Comparison of ENCODE assay signal across 13 cellular contexts in genomic region chr19:58571575-58571947, GRCh38. TPM values are rescaled to one million over a fixed set of nuclear protein-coding genes. Genes with fewer than 3 reads are reported as not detected.
DNase-seq lines count a peak whose midpoint lies in the region; ATAC-seq and TF ChIP-seq lines count a peak whose summit lies in the region.
"Had no signal": no experiment of that assay in that cellular context is flagged by ENCODE, and none has a peak within 500 bp of the region (broad histone marks: within the 10 kb centered on the region; RNA-seq: fewer than 3 reads in every experiment).

No MANE protein-coding gene starts in this region.

- peaks cover 3 to 31% (median 15%) of the 10 kb centered on the region in 12 donors for H3K4me1 ChIP-seq in heart left ventricle
- peaks cover 0 to 19% of the 10 kb centered on the region in 2 donors for H3K4me1 ChIP-seq in right atrium auricular region
- no peaks in the 10 kb centered on the region for H3K4me1 ChIP-seq in aorta (ENCODE audit: control insufficient read depth in 1 of 2, insufficient read depth in 2 of 2, low read length in 2 of 2)

- H3K36me3 ChIP-seq in heart left ventricle (peaks cover 0 to 40% (median 21%) of the 10 kb centered on the region in 9 donors), right atrium auricular region (peaks cover 21% of the 10 kb centered on the region), aorta (ENCODE audit: control insufficient read depth in 1 of 2, insufficient read depth in 2 of 2, low read length in 1 of 2) (no peaks in the 10 kb centered on the region)

- peak overlapping the region; percentile 92 for H3K4me3 Mint-ChIP-seq in activated T-cell treated with anti-CD3 and anti-CD28 coated beads, Interleukin-2, amount 50 U/mL, for 24 hours
- H3K4me3 Mint-ChIP-seq in naive B cell (peak overlapping the region; percentile 85 to 100 (median 99)), HFFc6 (no peak overlapping the region)

- H3K27me3 ChIP-seq in heart left ventricle, result no peaks in the 10 kb centered on the region
- no peaks in the 10 kb centered on the region for H3K27me3 ChIP-seq in right atrium auricular region
- H3K27me3 ChIP-seq in aorta (ENCODE audit: control insufficient read depth in 1 of 2, insufficient read depth in 2 of 2, low read length in 1 of 2), result no peaks in the 10 kb centered on the region

- peak overlapping the region; percentile 100 for H3K27ac Mint-ChIP-seq in activated T-cell treated with anti-CD3 and anti-CD28 coated beads, Interleukin-2, amount 50 U/mL, for 24 hours
- H3K27ac Mint-ChIP-seq in naive B cell (peak overlapping the region in 4 of 6 donors; percentile 24 to 98 (median 86)), HFFc6 (no peak overlapping the region)

- H3K36me3 Mint-ChIP-seq in activated T-cell treated with anti-CD3 and anti-CD28 coated beads, Interleukin-2, amount 50 U/mL, for 24 hours (ENCODE audit: low read depth), result peaks cover 65% of the 10 kb centered on the region
- H3K36me3 Mint-ChIP-seq in naive B cell (peaks cover 0 to 9% of the 10 kb centered on the region in 2 donors), HFFc6 (ENCODE audit: low read depth) (peaks cover 17% of the 10 kb centered on the region; the same call in 1 of the 2 replicates)

- WGBS in heart left ventricle, 4 donors, result 93 to 97% (median 96%) methylated on average over 8 of the region's 8 CpGs
- 92 to 95% methylated on average over 8 of the region's 8 CpGs for WGBS in aorta, 2 donors

- H3K27ac ChIP-seq in heart left ventricle, result peak overlapping the region in 1 of 12 donors; percentile 90
- H3K27ac ChIP-seq in right atrium auricular region, result no peak overlapping the region
- no peak overlapping the region for H3K27ac ChIP-seq in aorta (ENCODE audit: low read depth in 1 of 2, low read length in 2 of 2)

- peak in 4 of 5 donors; percentile 2 to 25 (median 16) for DNase-seq in heart left ventricle
- no peak for DNase-seq in right atrium auricular region (ENCODE audit: low spot score)
- DNase-seq in activated T-cell treated with anti-CD3 and anti-CD28 coated beads, Interleukin-2, amount 50 U/mL, for 24 hours, result peak; percentile 15
- DNase-seq in naive B cell, result no peak
- DNase-seq in aorta, result peak; percentile 49 to 64
- no peak for DNase-seq in NCI-H748 treated with DMSO at 0.1 percent for 48 hours (lab: John Stamatoyannopoulos, UW)
- no peak for DNase-seq in GM19240 (ENCODE audit: insufficient read length, low spot score)
- DNase-seq in HFFc6, result no peak
- DNase-seq: activated effector memory CD4-positive, alpha-beta T cell treated with anti-CD3 and anti-CD28 coated beads, Interleukin-2, amount 50 U/mL, for 16 hours; effector CD8-positive, alpha-beta T cell; NCI-H1105; NK-92 treated with Interleukin-12 subunit alpha and Interleukin-12 subunit beta, amount 100 ng/mL, for 24 hours; T1000 had no signal

- ATAC-seq in heart left ventricle (no peak), naive B cell (ENCODE audit: low read depth in 2 of 2) (no peak), aorta (ENCODE audit: low FRiP score) (no peak)

- no peaks in the 10 kb centered on the region for H3K9me3 ChIP-seq in heart left ventricle
- no peaks in the 10 kb centered on the region for H3K9me3 ChIP-seq in right atrium auricular region
- no peaks in the 10 kb centered on the region for H3K9me3 ChIP-seq in aorta (ENCODE audit: control insufficient read depth, low read length)

- intact Hi-C loops in heart left ventricle (cut with DNase I) (no loop called here), aorta (cut with DNase I) (no loop called here)

- no peaks in the 10 kb centered on the region for H3K9me3 Mint-ChIP-seq in activated T-cell treated with anti-CD3 and anti-CD28 coated beads, Interleukin-2, amount 50 U/mL, for 24 hours
- peaks cover 0 to 9% (median 0%) of the 10 kb centered on the region in 7 donors for H3K9me3 Mint-ChIP-seq in naive B cell
- no peaks in the 10 kb centered on the region for H3K9me3 Mint-ChIP-seq in HFFc6

- H3K27me3 Mint-ChIP-seq in activated T-cell treated with anti-CD3 and anti-CD28 coated beads, Interleukin-2, amount 50 U/mL, for 24 hours, result no peaks in the 10 kb centered on the region
- H3K27me3 Mint-ChIP-seq in naive B cell, result no peaks in the 10 kb centered on the region
- H3K27me3 Mint-ChIP-seq in HFFc6 (ENCODE audit: insufficient read depth), result peaks cover 4% of the 10 kb centered on the region

- H3K4me3 ChIP-seq in heart left ventricle (peak overlapping the region in 1 of 12 donors; percentile 83), right atrium auricular region (no peak overlapping the region), aorta (ENCODE audit: low read length in 2 of 2) (no peak overlapping the region)

- TF ChIP-seq CTCF in heart left ventricle (IDR thresholded peaks at IDR 0.05) (no peak), right atrium auricular region (IDR thresholded peaks at IDR 0.05) (no peak), HFFc6 (IDR thresholded peaks at IDR 0.05) (no peak)

- H3K4me1 Mint-ChIP-seq in activated T-cell treated with anti-CD3 and anti-CD28 coated beads, Interleukin-2, amount 50 U/mL, for 24 hours (ENCODE audit: low read depth), result peaks cover 39% of the 10 kb centered on the region
- H3K4me1 Mint-ChIP-seq in naive B cell (peaks cover 40 to 49% (median 46%) of the 10 kb centered on the region in 3 donors), HFFc6 (ENCODE audit: low read depth) (peaks cover 30% of the 10 kb centered on the region)

- no peak for TF ChIP-seq POLR2A in heart left ventricle (IDR thresholded peaks at IDR 0.05)

RNA-seq across cellular contexts. Expression of gene MZF1, which starts 1.6 kb away (rescaled TPM):
- 10 to 100 TPM in 2 of 9 donors, 1 to 10 TPM in 7; 7.5 to 12.0 (median 9.1) TPM for total RNA-seq in heart left ventricle
- polyA plus RNA-seq in heart left ventricle, result 10 to 100 TPM in 1 of 2 donors, 1 to 10 TPM in 1; 6.2 to 12.5 TPM
- 10 to 100 TPM in 1 of 2 donors, 1 to 10 TPM in 1; 6.5 to 11.3 TPM for total RNA-seq in right atrium auricular region
- polyA plus RNA-seq in naive B cell (ENCODE audit: low read depth in 6 of 6), result 10 to 100 TPM in 2 of 6 donors, 1 to 10 TPM in 4; 6.6 to 14.8 (median 9.3) TPM
- 10 to 100 TPM; 17.7 to 31.9 TPM for total RNA-seq in aorta
- 10 to 100 TPM in 1 of 2 donors, 1 to 10 TPM in 1; 6.3 to 81.5 TPM for polyA plus RNA-seq in aorta
- 10 to 100 TPM in 3 of 6 experiments, 1 to 10 TPM in 3; 8.3 to 12.4 (median 9.3) TPM for total RNA-seq in HFFc6 (2021; fragmentation: NEBNext Ultra II Directional; extraction: Animal tissue kit (Norgen Biotek cat#: 25700))

RNA-seq across cellular contexts. Expression of gene UBE2M, which starts 13.2 kb away (rescaled TPM):
- 100 to 1,000 TPM in 6 of 9 donors, 10 to 100 TPM in 3; 35.3 to 139 (median 115) TPM for total RNA-seq in heart left ventricle
- 100 to 1,000 TPM in 1 of 2 donors, 10 to 100 TPM in 1; 64.7 to 114 TPM for polyA plus RNA-seq in heart left ventricle
- 10 to 100 TPM; 30.9 to 38.8 TPM for total RNA-seq in right atrium auricular region
- 10 to 100 TPM; 10.8 to 24.2 (median 16.8) TPM for polyA plus RNA-seq in naive B cell (ENCODE audit: low read depth in 6 of 6)
- 10 to 100 TPM; 47.5 to 57.7 TPM for total RNA-seq in aorta
- 10 to 100 TPM; 47.1 to 51.2 TPM for polyA plus RNA-seq in aorta
- total RNA-seq in HFFc6 (2021; fragmentation: NEBNext Ultra II Directional; extraction: Animal tissue kit (Norgen Biotek cat#: 25700)), result 100 to 1,000 TPM in 5 of 6 experiments, 10 to 100 TPM in 1; 91.5 to 114 (median 106) TPM

RNA-seq across cellular contexts. Expression of gene CHMP2A, which starts 16.7 kb away (rescaled TPM):
- total RNA-seq in heart left ventricle (100 to 1,000 TPM; 113 to 155 (median 129) TPM), right atrium auricular region (100 to 1,000 TPM; 109 to 121 TPM), aorta (10 to 100 TPM; 94.9 to 99.8 TPM)
- polyA plus RNA-seq in heart left ventricle (100 to 1,000 TPM; 192 to 266 TPM), naive B cell (ENCODE audit: low read depth in 6 of 6) (100 to 1,000 TPM; 109 to 169 (median 122) TPM), aorta (100 to 1,000 TPM; 186 to 208 TPM)
- total RNA-seq in HFFc6 (2021; fragmentation: NEBNext Ultra II Directional; extraction: Animal tissue kit (Norgen Biotek cat#: 25700)), result 100 to 1,000 TPM; 100 to 126 (median 120) TPM

RNA-seq across cellular contexts. Expression of gene TRIM28, which starts 27.7 kb away (rescaled TPM):
- 100 to 1,000 TPM; 122 to 265 (median 163) TPM for total RNA-seq in heart left ventricle
- polyA plus RNA-seq in heart left ventricle, result 100 to 1,000 TPM in 1 of 2 donors, 10 to 100 TPM in 1; 88.0 to 160 TPM
- total RNA-seq in right atrium auricular region, result 100 to 1,000 TPM in 1 of 2 donors, 10 to 100 TPM in 1; 99.6 to 207 TPM
- 100 to 1,000 TPM in 1 of 6 donors, 10 to 100 TPM in 5; 25.7 to 100 (median 50.8) TPM for polyA plus RNA-seq in naive B cell (ENCODE audit: low read depth in 6 of 6)
- 100 to 1,000 TPM; 167 to 179 TPM for total RNA-seq in aorta
- 100 to 1,000 TPM in 1 of 2 donors, 10 to 100 TPM in 1; 76.5 to 210 TPM for polyA plus RNA-seq in aorta
- total RNA-seq in HFFc6 (2021; fragmentation: NEBNext Ultra II Directional; extraction: Animal tissue kit (Norgen Biotek cat#: 25700)), result 100 to 1,000 TPM; 376 to 529 (median 445) TPM

RNA-seq across cellular contexts. Expression of gene ZBTB45, which starts 52.0 kb away (rescaled TPM):
- 10 to 100 TPM in 8 of 9 donors, 1 to 10 TPM in 1; 9.0 to 13.4 (median 10.5) TPM for total RNA-seq in heart left ventricle
- polyA plus RNA-seq in heart left ventricle, result 1 to 10 TPM; 6.9 to 9.2 TPM
- total RNA-seq in right atrium auricular region, result 10 to 100 TPM in 1 of 2 donors, 1 to 10 TPM in 1; 7.2 to 14.3 TPM
- 1 to 10 TPM; 3.3 to 6.8 (median 4.8) TPM for polyA plus RNA-seq in naive B cell (ENCODE audit: low read depth in 6 of 6)
- total RNA-seq in aorta, result 10 to 100 TPM; 12.2 to 15.6 TPM
- polyA plus RNA-seq in aorta, result 1 to 10 TPM; 3.0 to 8.1 TPM
- 10 to 100 TPM; 15.0 to 17.4 (median 16.7) TPM for total RNA-seq in HFFc6 (2021; fragmentation: NEBNext Ultra II Directional; extraction: Animal tissue kit (Norgen Biotek cat#: 25700))

Comparison
In these comparisons a context has a peak if more than half of its experiments do, and no peak if none do; other contexts are left out.
1. DNase-seq: peak in heart left ventricle (4 of 5), activated T-cell treated with anti-CD3 and anti-CD28 coated beads, Interleukin-2, amount 50 U/mL, for 24 hours (single experiment) and aorta (2 of 2); none in right atrium auricular region (single experiment), naive B cell (single experiment), NCI-H748 treated with DMSO at 0.1 percent for 48 hours (single experiment), GM19240 (single experiment) and HFFc6 (single experiment).